In genomic region chr9:124320062-124320973, GRCh38 we compare ENCODE assay signal across 8 cellular contexts.
DNase-seq lines count a peak whose midpoint lies in the region; ATAC-seq and TF ChIP-seq lines count a peak whose summit lies in the region.

No MANE protein-coding gene starts in this region.

- TF ChIP-seq CTCF in Calu3 (IDR thresholded peaks at IDR 0.05; ENCODE audit: unreplicated experiment) (peak; percentile 25), PC-3 (conservative IDR thresholded peaks at IDR 0.05; ENCODE audit: low read depth, low read length) (peak; percentile 81)

- H4K20me1 ChIP-seq in PC-3 (ENCODE audit: low read length), result no peaks in the 10 kb centered on the region

- no peaks in the 10 kb centered on the region for H3K27me3 Mint-ChIP-seq in Calu3 (ENCODE audit: unreplicated experiment)

- H3K4me1 ChIP-seq in PC-3 (ENCODE audit: insufficient read depth, low read length), result no peaks in the 10 kb centered on the region

- H3K4me3 Mint-ChIP-seq in Calu3 (ENCODE audit: low read depth, unreplicated experiment), result no peak overlapping the region

- H3K9ac ChIP-seq in PC-3 (ENCODE audit: low read length), result no peak overlapping the region

- H3K4me2 ChIP-seq in PC-3 (ENCODE audit: low read length), result no peak overlapping the region

- H3K27ac Mint-ChIP-seq in Calu3 (ENCODE audit: unreplicated experiment), result no peak overlapping the region

- DNase-seq in Calu3 (peak; percentile 75), HT-29 (ENCODE audit: low spot score) (peak; percentile 73), PC-3 (peak; percentile 68), Right ventricle myocardium inferior (ENCODE audit: missing footprints) (no peak), pons (ENCODE audit: low spot score) (peak; percentile 37), DMS79 (lab: John Stamatoyannopoulos, UW) (no peak)
- DNase-seq in activated gamma-delta T cell treated with anti-CD3 and anti-CD28 coated beads, Interleukin-2, amount 50 U/mL, for 16 hours (ENCODE audit: low read depth), result peak; percentile 11

- no peaks in the 10 kb centered on the region for H3K27me3 ChIP-seq in PC-3 (ENCODE audit: low read length)

- no peak overlapping the region for H3K27ac ChIP-seq in PC-3 (ENCODE audit: low read length)

- no TSS peak for BruUV-seq in Calu3 (replicated peaks; lab: Mats Ljungman, UMichigan)
- BruUV-seq in PC-3 (replicated peaks; lab: Mats Ljungman, UMichigan), result no TSS peak

- H3K36me3 Mint-ChIP-seq in Calu3 (ENCODE audit: insufficient read depth, unreplicated experiment), result peaks cover 17% of the 10 kb centered on the region

- ATAC-seq in PC-3 (peak; percentile 96), Right ventricle myocardium inferior (peak; percentile 89), HG03139 (IDR thresholded peaks at IDR 0.05; ENCODE audit: unreplicated experiment) (no peak)

- no peaks in the 10 kb centered on the region for H3K79me2 ChIP-seq in PC-3 (ENCODE audit: low read length)

- no peaks in the 10 kb centered on the region for H3K9me2 ChIP-seq in PC-3 (replicated peaks; ENCODE audit: low read length)

- H2AFZ ChIP-seq in PC-3 (ENCODE audit: low read length), result no peak overlapping the region

- H3K9me3 Mint-ChIP-seq in Calu3 (ENCODE audit: low read depth, unreplicated experiment), result no peaks in the 10 kb centered on the region

- H3K36me3 ChIP-seq in PC-3 (ENCODE audit: low read depth, low read length), result no peaks in the 10 kb centered on the region; the same call in 1 of the 2 replicates

- intact Hi-C loops in Calu3 (cut with micrococcal nuclease; ENCODE audit: unreplicated experiment) (loop anchor here (5.0 kb wide), 1 partner anchor 193 kb away; no protein-coding TSS in a partner anchor), PC-3 (cut with micrococcal nuclease) (loop anchor here (5.0 kb wide), 1 partner anchor 193 kb away; no protein-coding TSS in a partner anchor), Right ventricle myocardium inferior (cut with DNase I) (loop anchor here (5.0 kb wide), 2 partner anchors 63 to 193 kb away; partner anchors contain the start of gene NEK6)

- H3K9me3 ChIP-seq in PC-3 (ENCODE audit: low read length), result no peaks in the 10 kb centered on the region

- CTCF ChIA-PET in Calu3 (lab: Charles Lee), result interaction anchor here (1.1 kb wide), 1 partner anchor 187 kb away, joined by 6 read pairs; no protein-coding TSS in a partner anchor
- CTCF ChIA-PET in PC-3 (lab: Charles Lee), result interaction anchor here (0.6 kb wide), 1 partner anchor 17 kb away, joined by 3 read pairs; no protein-coding TSS in a partner anchor

- H3K4me3 ChIP-seq in PC-3 (ENCODE audit: low read length), result no peak overlapping the region

- H3K4me1 Mint-ChIP-seq in Calu3 (ENCODE audit: low read depth, unreplicated experiment), result no peaks in the 10 kb centered on the region

- no peaks in the 10 kb centered on the region for H3F3A ChIP-seq in PC-3 (ENCODE audit: low read length, unreplicated experiment)

- POLR2A ChIA-PET in PC-3 (lab: Charles Lee; ENCODE audit: unreplicated experiment), result no interaction called here

Comparison
In these comparisons a context has a peak if more than half of its experiments do, and no peak if none do; other contexts are left out.
1. DNase-seq: peak in Calu3 (single experiment), HT-29 (single experiment), PC-3 (single experiment), activated gamma-delta T cell treated with anti-CD3 and anti-CD28 coated beads, Interleukin-2, amount 50 U/mL, for 16 hours (single experiment) and pons (single experiment); none in Right ventricle myocardium inferior (single experiment) and DMS79 (single experiment).